In the genomic region with DNA sequence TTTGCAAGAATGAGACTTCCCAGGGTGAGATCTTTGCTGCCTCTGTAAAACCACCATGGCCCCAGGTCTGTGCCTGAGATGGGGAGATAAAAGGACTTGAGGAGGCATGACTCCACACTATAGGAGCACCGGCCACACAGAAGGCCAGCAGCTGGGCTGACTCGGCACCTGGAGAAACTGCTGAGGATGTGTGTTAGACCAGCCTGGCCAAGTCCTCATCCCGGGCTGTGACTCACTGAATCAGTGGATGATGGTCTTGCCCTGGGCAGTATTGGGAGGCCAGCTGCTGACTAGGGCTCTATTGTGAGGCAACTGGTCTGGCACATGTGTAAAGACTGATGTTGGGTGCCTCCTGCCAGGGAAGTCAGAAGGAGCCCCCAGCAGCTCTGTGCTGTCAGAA, we compare ENCODE assay signal across 14 cellular contexts.
A peak's percentile ranks its signal among the peaks of the same experiment; 100 is the strongest.
DNase-seq lines count a peak whose midpoint lies in the region; TF ChIP-seq lines count a peak whose summit lies in the region.
"Had no signal": no experiment of that assay in that cellular context is flagged by ENCODE, and none has a peak within 500 bp of the region (broad histone marks: within the 10 kb centered on the region; RNA-seq: fewer than 3 reads in every experiment).

No MANE protein-coding gene starts in this region.

- H3K4me1 ChIP-seq in BE2C = no peaks in the 10 kb centered on the region

- H3K9me3 ChIP-seq in BE2C (no peaks in the 10 kb centered on the region), MG63 (no peaks in the 10 kb centered on the region)
- H3K9me3 ChIP-seq: ascending aorta had no signal

- H3K27me3 ChIP-seq in BE2C = peaks cover 7% of the 10 kb centered on the region; the same call in 1 of the 2 replicates
- H3K27me3 ChIP-seq in MG63 = no peaks in the 10 kb centered on the region
- H3K27me3 ChIP-seq: ascending aorta had no signal

- TF ChIP-seq CTCF in BE2C (IDR thresholded peaks at IDR 0.05; ENCODE audit: low read depth, low read length) (no peak), cardiac fibroblast (IDR thresholded peaks at IDR 0.05; ENCODE audit: low read depth, low read length) (no peak)

- no peak overlapping the region for H3K4me3 ChIP-seq in BE2C (ENCODE audit: low read depth, low read length)
- no peak overlapping the region for H3K4me3 ChIP-seq in MG63
- H3K4me3 ChIP-seq in cardiac fibroblast (replicated peaks in 1 of 2; ENCODE audit: low read depth in 2 of 2, low read length in 2 of 2) = no peak overlapping the region
- H3K4me3 ChIP-seq: ascending aorta had no signal

- no peaks in the 10 kb centered on the region for H3K36me3 ChIP-seq in BE2C
- no peaks in the 10 kb centered on the region for H3K36me3 ChIP-seq in MG63
- H3K36me3 ChIP-seq: ascending aorta had no signal

- DNase-seq in BE2C = peak; percentile 5
- DNase-seq in MG63 = peak; percentile 82
- peak; percentile 18 to 56 for DNase-seq in cardiac fibroblast (ENCODE audit: low read depth in 2 of 2)
- peak; percentile 12 for DNase-seq in left kidney (ENCODE audit: low read depth, low spot score)
- no peak for DNase-seq in activated gamma-delta T cell (lab: John Stamatoyannopoulos, UW)
- no peak for DNase-seq in cerebellum (ENCODE audit: low spot score)
- no peak for DNase-seq in NCI-H345 treated with DMSO at 0.1 percent for 48 hours (lab: John Stamatoyannopoulos, UW; ENCODE audit: unreplicated experiment)
- DNase-seq in HuH-7.5 (ENCODE audit: low spot score) = no peak
- DNase-seq: immature natural killer cell, naive B cell, NCI-H1105, NCI-H82, small intestine had no signal

Comparison
In these comparisons a context has a peak if more than half of its experiments do, and no peak if none do; other contexts are left out.
1. DNase-seq: peak in BE2C (single experiment), MG63 (single experiment), cardiac fibroblast (2 of 2) and left kidney (single experiment); none in activated gamma-delta T cell (single experiment), cerebellum (single experiment), NCI-H345 treated with DMSO at 0.1 percent for 48 hours (single experiment) and HuH-7.5 (single experiment).